ENCODE assay signal across 8 cellular contexts in genomic region chr11:33065445-33066178, GRCh38. TPM values are rescaled to one million over a fixed set of nuclear protein-coding genes. Genes with fewer than 3 reads are reported as not detected.
DNase-seq lines count a peak whose midpoint lies in the region; ATAC-seq and TF ChIP-seq lines count a peak whose summit lies in the region.

No MANE protein-coding gene starts in this region.

- CTCF ChIA-PET in GM10248 (lab: Yijun Ruan, JAX) = interaction anchor here (0.6 to 10.4 kb wide), 53 partner anchors 10 to 677 kb away, joined by 3 to 155 read pairs (median 5); partner anchors contain the start of genes CCDC73, DEPDC7, QSER1 and TCP11L1
- CTCF ChIA-PET in activated CD4-positive, alpha-beta T cell treated with anti-CD3 and anti-CD28 coated beads for 36 hours (lab: Charles Lee) = interaction anchor here (0.5 to 7.6 kb wide), 50 partner anchors 9 to 324 kb away, joined by 3 to 96 read pairs (median 4); partner anchors contain the start of genes DEPDC7 and TCP11L1

- peaks cover 39% of the 10 kb centered on the region for H3K36me3 Mint-ChIP-seq in activated CD4-positive, alpha-beta T cell treated with anti-CD3 and anti-CD28 coated beads for 36 hours (ENCODE audit: low read depth)
- H3K36me3 Mint-ChIP-seq in central memory CD8-positive, alpha-beta T cell (ENCODE audit: insufficient read depth) = peaks cover 35% of the 10 kb centered on the region

- TF ChIP-seq CTCF in GM10248 (IDR thresholded peaks at IDR 0.05; ENCODE audit: control extremely low read depth, extremely low read depth, low read depth, missing control alignments) = peak; percentile 98

- POLR2A ChIA-PET in GM10248 (lab: Yijun Ruan, JAX) = no interaction called here
- POLR2A ChIA-PET in activated CD4-positive, alpha-beta T cell treated with anti-CD3 and anti-CD28 coated beads for 36 hours (lab: Charles Lee) = interaction anchor here (1.1 kb wide), 1 partner anchor 22 kb away, joined by 3 read pairs; no protein-coding TSS in a partner anchor

- H3K4me1 Mint-ChIP-seq in activated CD4-positive, alpha-beta T cell treated with anti-CD3 and anti-CD28 coated beads for 36 hours = peaks cover 45% of the 10 kb centered on the region
- peaks cover 26% of the 10 kb centered on the region for H3K4me1 Mint-ChIP-seq in central memory CD8-positive, alpha-beta T cell

- H3K4me3 Mint-ChIP-seq in activated CD4-positive, alpha-beta T cell treated with anti-CD3 and anti-CD28 coated beads for 36 hours = no peak overlapping the region
- no peak overlapping the region for H3K4me3 Mint-ChIP-seq in central memory CD8-positive, alpha-beta T cell

- no peaks in the 10 kb centered on the region for H3K9me3 Mint-ChIP-seq in activated CD4-positive, alpha-beta T cell treated with anti-CD3 and anti-CD28 coated beads for 36 hours (ENCODE audit: low read depth)
- H3K9me3 Mint-ChIP-seq in central memory CD8-positive, alpha-beta T cell = no peaks in the 10 kb centered on the region

- intact Hi-C loops in activated CD4-positive, alpha-beta T cell treated with anti-CD3 and anti-CD28 coated beads for 36 hours (cut with DNase I, micrococcal nuclease) = loop anchor here (1.0 to 10.0 kb wide), 4 partner anchors 105 to 351 kb away; partner anchors contain the start of gene QSER1 (in 1 of the 2)

- peak; percentile 60 for DNase-seq in GM10248 (ENCODE audit: extremely low spot score)
- DNase-seq in NCI-H2196 treated with DMSO at 0.1 percent for 48 hours (lab: John Stamatoyannopoulos, UW; ENCODE audit: unreplicated experiment) = peak; percentile 45
- peak; percentile 87 for DNase-seq in activated CD4-positive, alpha-beta T cell treated with anti-CD3 and anti-CD28 coated beads for 36 hours
- peak; percentile 53 for DNase-seq in central memory CD8-positive, alpha-beta T cell (ENCODE audit: low spot score in 2 of 2)
- peak; percentile 77 for DNase-seq in left lobe of liver (ENCODE audit: low spot score)
- peak; percentile 66 to 69 for DNase-seq in stimulated activated CD4-positive, alpha-beta T cell treated with anti-CD3 and anti-CD28 coated beads, Interleukin-4, amount 100 ng/mL, for 4 hours
- DNase-seq in mesenteric fat pad (ENCODE audit: low spot score) = no peak

- ATAC-seq in HG02798 (IDR thresholded peaks at IDR 0.05; ENCODE audit: poor library complexity, unreplicated experiment) (peak; percentile 58), left lobe of liver (peak; percentile 93)
- peak; percentile 76 for ATAC-seq in activated CD4-positive, alpha-beta T cell treated with anti-CD3 and anti-CD28 coated beads for 36 hours
- peak; percentile 85 for ATAC-seq in central memory CD8-positive, alpha-beta T cell (replicated peaks; ENCODE audit: extremely low read depth, poor library complexity, severe bottlenecking)

- H3K27ac Mint-ChIP-seq in activated CD4-positive, alpha-beta T cell treated with anti-CD3 and anti-CD28 coated beads for 36 hours = no peak overlapping the region
- no peak overlapping the region for H3K27ac Mint-ChIP-seq in central memory CD8-positive, alpha-beta T cell (ENCODE audit: low read depth)

- no peaks in the 10 kb centered on the region for H3K27me3 Mint-ChIP-seq in activated CD4-positive, alpha-beta T cell treated with anti-CD3 and anti-CD28 coated beads for 36 hours
- no peaks in the 10 kb centered on the region for H3K27me3 Mint-ChIP-seq in central memory CD8-positive, alpha-beta T cell

RNA-seq across cellular contexts. Expression of gene TCP11L1, which starts 26.2 kb away (rescaled TPM):
- 1 to 10 TPM; 7.9 to 8.8 TPM for total RNA-seq in activated CD4-positive, alpha-beta T cell treated with anti-CD3 and anti-CD28 coated beads for 36 hours
- 4.2 TPM for total RNA-seq in left lobe of liver
- 21.2 TPM for total RNA-seq in mesenteric fat pad

RNA-seq across cellular contexts. Expression of gene DEPDC7, which starts 49.9 kb away (rescaled TPM):
- 1 to 10 TPM; 2.0 to 2.3 TPM for total RNA-seq in activated CD4-positive, alpha-beta T cell treated with anti-CD3 and anti-CD28 coated beads for 36 hours
- total RNA-seq in left lobe of liver (26.1 TPM), mesenteric fat pad (0.74 TPM)
